1 cellular context compared by ENCODE assay signal in the genomic region with DNA sequence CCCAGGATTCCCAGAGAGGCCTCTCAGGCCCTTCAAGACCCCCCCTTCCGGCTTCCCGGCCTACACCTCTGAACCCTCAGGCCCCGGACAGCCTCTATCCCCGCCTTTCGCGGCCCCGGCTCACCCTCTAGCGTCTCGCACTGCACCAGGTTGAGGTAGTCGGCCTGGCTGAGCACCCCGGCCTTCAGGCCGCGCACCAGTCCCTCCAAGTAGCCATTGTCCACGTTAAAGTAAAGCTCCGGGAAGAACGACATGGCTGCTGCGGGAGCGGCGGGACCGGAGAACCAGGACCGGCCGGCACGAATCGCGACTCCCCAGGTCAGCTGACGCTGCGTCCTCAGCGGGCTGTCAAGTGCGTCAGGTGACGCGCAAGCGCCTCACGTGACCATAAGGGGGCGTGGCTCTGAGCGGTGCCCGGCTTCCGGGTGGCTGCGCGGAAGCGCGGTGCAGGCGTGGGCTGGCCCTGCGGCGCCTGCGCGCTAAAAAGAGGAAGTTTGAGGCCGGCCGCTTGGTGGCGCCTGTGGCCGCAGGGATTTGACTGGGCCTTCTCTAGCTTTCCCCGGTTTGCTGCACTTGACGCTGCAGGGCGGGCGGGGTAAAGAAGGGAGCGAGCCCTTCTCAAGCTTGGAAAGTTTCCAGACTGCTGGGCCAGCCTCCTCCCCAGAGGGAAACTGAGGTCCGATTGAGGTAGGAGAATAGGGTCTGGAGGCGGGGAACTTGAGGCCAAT.
A peak's percentile ranks its signal among the peaks of the same experiment; 100 is the strongest.
TF ChIP-seq lines count a peak whose summit lies in the region.

A gene (minus strand): TSS at position 325 of the 728 bp plus-strand sequence. CDS start 71 bp downstream, at position 254.

TF ChIP-seq in HepG2, 621 proteins besides CTCF, POLR2A, EP300 and RAD21 (continued from another document and continues in another):
- TF ChIP-seq, protein P1, sequence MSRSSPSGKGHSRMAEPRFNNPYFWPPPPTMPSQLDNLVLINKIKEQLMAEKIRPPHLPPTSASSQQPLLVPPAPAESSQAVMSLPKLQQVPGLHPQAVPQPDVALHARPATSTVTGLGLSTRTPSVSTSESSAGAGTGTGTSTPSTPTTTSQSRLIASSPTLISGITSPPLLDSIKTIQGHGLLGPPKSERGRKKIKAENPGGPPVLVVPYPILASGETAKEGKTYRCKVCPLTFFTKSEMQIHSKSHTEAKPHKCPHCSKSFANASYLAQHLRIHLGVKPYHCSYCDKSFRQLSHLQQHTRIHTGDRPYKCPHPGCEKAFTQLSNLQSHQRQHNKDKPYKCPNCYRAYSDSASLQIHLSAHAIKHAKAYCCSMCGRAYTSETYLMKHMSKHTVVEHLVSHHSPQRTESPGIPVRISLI (CRISPR knock-in tag; IDR thresholded peaks at IDR 0.05; ENCODE audit: borderline replicate concordance): 0 out of 2 replicates have a peak, but pooled peaks have one; percentile 30
- TF ChIP-seq ERF (CRISPR knock-in tag; IDR thresholded peaks at IDR 0.05) (peak; percentile 92), ZNF563 (CRISPR knock-in tag; IDR thresholded peaks at IDR 0.05) (peak; percentile 80), ZNF34 (CRISPR knock-in tag; IDR thresholded peaks at IDR 0.05; ENCODE audit: borderline replicate concordance) (no peak), ZSCAN29 (CRISPR knock-in tag; conservative IDR thresholded peaks at IDR 0.05) (peak; percentile 59), NR3C1 (CRISPR knock-in tag; IDR thresholded peaks at IDR 0.05) (no peak), ZBTB20 (CRISPR knock-in tag; IDR thresholded peaks at IDR 0.05; ENCODE audit: borderline replicate concordance, low read depth) (no peak; the same call in 1 of the 2 replicates), HNF4A (CRISPR knock-in tag; IDR thresholded peaks at IDR 0.05) (no peak), ZNF674 (CRISPR knock-in tag; IDR thresholded peaks at IDR 0.05; ENCODE audit: low read depth) (peak; percentile 81; the same call in 1 of the 2 replicates), ZNF7 (CRISPR knock-in tag; IDR thresholded peaks at IDR 0.05) (no peak), KLF6 (CRISPR knock-in tag; IDR thresholded peaks at IDR 0.05) (peak; percentile 77; the same call in 1 of the 2 replicates), KDM2A (CRISPR knock-in tag; IDR thresholded peaks at IDR 0.05; ENCODE audit: borderline replicate concordance, low read depth) (peak; percentile 94), ZNF816 (CRISPR knock-in tag; IDR thresholded peaks at IDR 0.05; ENCODE audit: borderline replicate concordance) (peak; percentile 56; the same call in 1 of the 2 replicates), ZBTB1 (CRISPR knock-in tag; IDR thresholded peaks at IDR 0.05; ENCODE audit: borderline replicate concordance) (peak; percentile 21; the same call in 1 of the 2 replicates), YEATS2 (CRISPR knock-in tag; IDR thresholded peaks at IDR 0.05; ENCODE audit: borderline replicate concordance) (peak; percentile 99), BHLHE40 (IDR thresholded peaks at IDR 0.05; ENCODE audit: low read length) (peak; percentile 97), ZBTB3 (CRISPR knock-in tag; IDR thresholded peaks at IDR 0.05; ENCODE audit: borderline replicate concordance, low read depth) (no peak; the same call in 1 of the 2 replicates), SIX1 (CRISPR knock-in tag; IDR thresholded peaks at IDR 0.05; ENCODE audit: borderline replicate concordance) (no peak; the same call in 1 of the 2 replicates), ZFY (CRISPR knock-in tag; IDR thresholded peaks at IDR 0.05) (peak; percentile 92), SAFB2 (CRISPR knock-in tag; IDR thresholded peaks at IDR 0.05; ENCODE audit: borderline replicate concordance, low read depth) (peak; percentile 15; the same call in 1 of the 2 replicates), TARDBP (CRISPR knock-in tag; IDR thresholded peaks at IDR 0.05) (peak; percentile 94), ZC3H4 (CRISPR knock-in tag; IDR thresholded peaks at IDR 0.05; ENCODE audit: borderline replicate concordance) (peak; percentile 35; the same call in 1 of the 2 replicates), HNRNPK (IDR thresholded peaks at IDR 0.05; ENCODE audit: low read depth, low read length, poor library complexity, severe bottlenecking) (peak; percentile 68), FOXK2 (IDR thresholded peaks at IDR 0.05) (peak; percentile 57; the same call in 1 of the 2 replicates), SMARCE1 (IDR thresholded peaks at IDR 0.05; ENCODE audit: borderline replicate concordance) (no peak), ZNF3 (CRISPR knock-in tag; IDR thresholded peaks at IDR 0.05) (peak; percentile 58; the same call in 1 of the 2 replicates), ZNF850 (CRISPR knock-in tag; conservative IDR thresholded peaks at IDR 0.05) (0 out of 2 replicates have a peak, but pooled peaks have one; percentile 84), ZSCAN30 (CRISPR knock-in tag; IDR thresholded peaks at IDR 0.05) (peak; percentile 92), NFYC (CRISPR knock-in tag; IDR thresholded peaks at IDR 0.05) (peak; percentile 62), ZNF572 (CRISPR knock-in tag; IDR thresholded peaks at IDR 0.05) (peak; percentile 81; the same call in 1 of the 2 replicates), POLR2AphosphoS5 (IDR thresholded peaks at IDR 0.05; ENCODE audit: low read depth, low read length) (peak; percentile 83), TRIM24 (CRISPR knock-in tag; IDR thresholded peaks at IDR 0.05) (no peak), ZNF460 (CRISPR knock-in tag; IDR thresholded peaks at IDR 0.05; ENCODE audit: borderline replicate concordance) (0 out of 2 replicates have a peak, but pooled peaks have one; percentile 54), FOXJ3 (CRISPR knock-in tag; IDR thresholded peaks at IDR 0.05; ENCODE audit: borderline replicate concordance) (peak; percentile 64; the same call in 1 of the 2 replicates), KDM4B (CRISPR knock-in tag; IDR thresholded peaks at IDR 0.05) (peak; percentile 31; the same call in 1 of the 2 replicates), SPEN (CRISPR knock-in tag; IDR thresholded peaks at IDR 0.05; ENCODE audit: low read depth) (peak; percentile 95), ZBTB7B (CRISPR knock-in tag; IDR thresholded peaks at IDR 0.05) (peak; percentile 62), HCFC1 (IDR thresholded peaks at IDR 0.05; ENCODE audit: low read depth, low read length) (peak; percentile 69)
- TF ChIP-seq, protein P2, sequence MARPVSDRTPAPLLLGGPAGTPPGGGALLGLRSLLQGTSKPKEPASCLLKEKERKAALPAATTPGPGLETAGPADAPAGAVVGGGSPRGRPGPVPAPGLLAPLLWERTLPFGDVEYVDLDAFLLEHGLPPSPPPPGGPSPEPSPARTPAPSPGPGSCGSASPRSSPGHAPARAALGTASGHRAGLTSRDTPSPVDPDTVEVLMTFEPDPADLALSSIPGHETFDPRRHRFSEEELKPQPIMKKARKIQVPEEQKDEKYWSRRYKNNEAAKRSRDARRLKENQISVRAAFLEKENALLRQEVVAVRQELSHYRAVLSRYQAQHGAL (CRISPR knock-in tag; IDR thresholded peaks at IDR 0.05; ENCODE audit: not compliant biosample characterization): peak; percentile 48
- TF ChIP-seq, protein P3, sequence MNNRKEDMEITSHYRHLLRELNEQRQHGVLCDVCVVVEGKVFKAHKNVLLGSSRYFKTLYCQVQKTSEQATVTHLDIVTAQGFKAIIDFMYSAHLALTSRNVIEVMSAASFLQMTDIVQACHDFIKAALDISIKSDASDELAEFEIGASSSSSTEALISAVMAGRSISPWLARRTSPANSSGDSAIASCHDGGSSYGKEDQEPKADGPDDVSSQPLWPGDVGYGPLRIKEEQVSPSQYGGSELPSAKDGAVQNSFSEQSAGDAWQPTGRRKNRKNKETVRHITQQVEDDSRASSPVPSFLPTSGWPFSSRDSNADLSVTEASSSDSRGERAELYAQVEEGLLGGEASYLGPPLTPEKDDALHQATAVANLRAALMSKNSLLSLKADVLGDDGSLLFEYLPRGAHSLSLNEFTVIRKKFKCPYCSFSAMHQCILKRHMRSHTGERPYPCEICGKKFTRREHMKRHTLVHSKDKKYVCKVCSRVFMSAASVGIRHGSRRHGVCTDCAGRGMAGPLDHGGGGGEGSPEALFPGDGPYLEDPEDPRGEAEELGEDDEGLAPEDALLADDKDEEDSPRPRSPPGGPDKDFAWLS (CRISPR knock-in tag; IDR thresholded peaks at IDR 0.05; ENCODE audit: borderline replicate concordance): peak; percentile 22; the same call in 1 of the 2 replicates
- TF ChIP-seq, protein P4, sequence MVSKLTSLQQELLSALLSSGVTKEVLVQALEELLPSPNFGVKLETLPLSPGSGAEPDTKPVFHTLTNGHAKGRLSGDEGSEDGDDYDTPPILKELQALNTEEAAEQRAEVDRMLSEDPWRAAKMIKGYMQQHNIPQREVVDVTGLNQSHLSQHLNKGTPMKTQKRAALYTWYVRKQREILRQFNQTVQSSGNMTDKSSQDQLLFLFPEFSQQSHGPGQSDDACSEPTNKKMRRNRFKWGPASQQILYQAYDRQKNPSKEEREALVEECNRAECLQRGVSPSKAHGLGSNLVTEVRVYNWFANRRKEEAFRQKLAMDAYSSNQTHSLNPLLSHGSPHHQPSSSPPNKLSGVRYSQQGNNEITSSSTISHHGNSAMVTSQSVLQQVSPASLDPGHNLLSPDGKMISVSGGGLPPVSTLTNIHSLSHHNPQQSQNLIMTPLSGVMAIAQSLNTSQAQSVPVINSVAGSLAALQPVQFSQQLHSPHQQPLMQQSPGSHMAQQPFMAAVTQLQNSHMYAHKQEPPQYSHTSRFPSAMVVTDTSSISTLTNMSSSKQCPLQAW (CRISPR knock-in tag; IDR thresholded peaks at IDR 0.05): peak; percentile 94
- TF ChIP-seq, protein P5, sequence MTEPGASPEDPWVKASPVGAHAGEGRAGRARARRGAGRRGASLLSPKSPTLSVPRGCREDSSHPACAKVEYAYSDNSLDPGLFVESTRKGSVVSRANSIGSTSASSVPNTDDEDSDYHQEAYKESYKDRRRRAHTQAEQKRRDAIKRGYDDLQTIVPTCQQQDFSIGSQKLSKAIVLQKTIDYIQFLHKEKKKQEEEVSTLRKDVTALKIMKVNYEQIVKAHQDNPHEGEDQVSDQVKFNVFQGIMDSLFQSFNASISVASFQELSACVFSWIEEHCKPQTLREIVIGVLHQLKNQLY (CRISPR knock-in tag; IDR thresholded peaks at IDR 0.05): peak; percentile 87
- TF ChIP-seq, protein P6, sequence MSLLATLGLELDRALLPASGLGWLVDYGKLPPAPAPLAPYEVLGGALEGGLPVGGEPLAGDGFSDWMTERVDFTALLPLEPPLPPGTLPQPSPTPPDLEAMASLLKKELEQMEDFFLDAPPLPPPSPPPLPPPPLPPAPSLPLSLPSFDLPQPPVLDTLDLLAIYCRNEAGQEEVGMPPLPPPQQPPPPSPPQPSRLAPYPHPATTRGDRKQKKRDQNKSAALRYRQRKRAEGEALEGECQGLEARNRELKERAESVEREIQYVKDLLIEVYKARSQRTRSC (CRISPR knock-in tag; IDR thresholded peaks at IDR 0.05; ENCODE audit: low read depth): no peak
- TF ChIP-seq, protein P7, sequence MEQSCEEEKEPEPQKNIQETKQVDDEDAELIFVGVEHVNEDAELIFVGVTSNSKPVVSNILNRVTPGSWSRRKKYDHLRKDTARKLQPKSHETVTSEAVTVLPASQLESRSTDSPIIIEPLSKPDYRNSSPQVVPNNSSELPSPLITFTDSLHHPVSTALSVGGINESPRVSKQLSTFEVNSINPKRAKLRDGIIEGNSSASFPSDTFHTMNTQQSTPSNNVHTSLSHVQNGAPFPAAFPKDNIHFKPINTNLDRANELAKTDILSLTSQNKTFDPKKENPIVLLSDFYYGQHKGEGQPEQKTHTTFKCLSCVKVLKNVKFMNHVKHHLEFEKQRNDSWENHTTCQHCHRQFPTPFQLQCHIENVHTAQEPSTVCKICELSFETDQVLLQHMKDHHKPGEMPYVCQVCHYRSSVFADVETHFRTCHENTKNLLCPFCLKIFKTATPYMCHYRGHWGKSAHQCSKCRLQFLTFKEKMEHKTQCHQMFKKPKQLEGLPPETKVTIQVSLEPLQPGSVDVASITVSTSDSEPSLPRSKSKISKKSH (CRISPR knock-in tag; IDR thresholded peaks at IDR 0.05; ENCODE audit: borderline replicate concordance): peak; percentile 78; the same call in 1 of the 2 replicates
- TF ChIP-seq, protein P8, sequence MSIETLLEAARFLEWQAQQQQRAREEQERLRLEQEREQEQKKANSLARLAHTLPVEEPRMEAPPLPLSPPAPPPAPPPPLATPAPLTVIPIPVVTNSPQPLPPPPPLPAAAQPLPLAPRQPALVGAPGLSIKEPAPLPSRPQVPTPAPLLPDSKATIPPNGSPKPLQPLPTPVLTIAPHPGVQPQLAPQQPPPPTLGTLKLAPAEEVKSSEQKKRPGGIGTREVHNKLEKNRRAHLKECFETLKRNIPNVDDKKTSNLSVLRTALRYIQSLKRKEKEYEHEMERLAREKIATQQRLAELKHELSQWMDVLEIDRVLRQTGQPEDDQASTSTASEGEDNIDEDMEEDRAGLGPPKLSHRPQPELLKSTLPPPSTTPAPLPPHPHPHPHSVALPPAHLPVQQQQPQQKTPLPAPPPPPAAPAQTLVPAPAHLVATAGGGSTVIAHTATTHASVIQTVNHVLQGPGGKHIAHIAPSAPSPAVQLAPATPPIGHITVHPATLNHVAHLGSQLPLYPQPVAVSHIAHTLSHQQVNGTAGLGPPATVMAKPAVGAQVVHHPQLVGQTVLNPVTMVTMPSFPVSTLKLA (IDR thresholded peaks at IDR 0.05): peak; percentile 97
- TF ChIP-seq, protein P9, sequence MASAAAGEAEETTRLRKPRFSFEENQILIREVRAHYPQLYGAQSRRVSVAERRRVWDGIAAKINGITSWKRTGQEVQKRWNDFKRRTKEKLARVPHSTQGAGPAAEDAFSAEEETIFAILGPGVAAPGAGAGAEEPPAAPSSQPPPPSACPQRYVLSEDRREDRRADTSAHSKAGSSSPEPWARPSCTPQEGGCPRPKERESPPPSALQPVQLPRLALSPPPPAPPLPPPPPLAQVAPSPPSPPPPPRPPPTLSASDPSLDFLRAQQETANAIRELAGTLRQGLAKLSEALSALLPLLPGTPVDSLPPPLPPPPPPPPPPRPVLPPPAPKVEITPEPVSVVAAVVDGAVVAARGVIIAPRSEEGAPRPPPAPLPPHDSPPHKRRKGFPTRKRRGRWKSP (CRISPR knock-in tag; IDR thresholded peaks at IDR 0.05): peak; percentile 69
- TF ChIP-seq, protein P10, sequence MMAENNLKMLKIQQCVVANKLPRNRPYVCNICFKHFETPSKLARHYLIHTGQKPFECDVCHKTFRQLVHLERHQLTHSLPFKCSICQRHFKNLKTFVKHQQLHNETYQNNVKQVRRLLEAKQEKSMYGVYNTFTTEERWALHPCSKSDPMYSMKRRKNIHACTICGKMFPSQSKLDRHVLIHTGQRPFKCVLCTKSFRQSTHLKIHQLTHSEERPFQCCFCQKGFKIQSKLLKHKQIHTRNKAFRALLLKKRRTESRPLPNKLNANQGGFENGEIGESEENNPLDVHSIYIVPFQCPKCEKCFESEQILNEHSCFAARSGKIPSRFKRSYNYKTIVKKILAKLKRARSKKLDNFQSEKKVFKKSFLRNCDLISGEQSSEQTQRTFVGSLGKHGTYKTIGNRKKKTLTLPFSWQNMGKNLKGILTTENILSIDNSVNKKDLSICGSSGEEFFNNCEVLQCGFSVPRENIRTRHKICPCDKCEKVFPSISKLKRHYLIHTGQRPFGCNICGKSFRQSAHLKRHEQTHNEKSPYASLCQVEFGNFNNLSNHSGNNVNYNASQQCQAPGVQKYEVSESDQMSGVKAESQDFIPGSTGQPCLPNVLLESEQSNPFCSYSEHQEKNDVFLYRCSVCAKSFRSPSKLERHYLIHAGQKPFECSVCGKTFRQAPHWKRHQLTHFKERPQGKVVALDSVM (CRISPR knock-in tag; IDR thresholded peaks at IDR 0.05): peak; percentile 28; the same call in 1 of the 2 replicates
